Comparison of ENCODE assay signal across 21 cellular contexts in genomic region chr1:113247805-113248204, GRCh38.
"Had no signal": no experiment of that assay in that cellular context is flagged by ENCODE, and none has a peak within 500 bp of the region (broad histone marks: within the 10 kb centered on the region; RNA-seq: fewer than 3 reads in every experiment).

No MANE protein-coding gene starts in this region.

- H3K9me3 ChIP-seq: gastroesophageal sphincter, neutrophil, upper lobe of right lung had no signal

- H3K36me3 ChIP-seq: gastroesophageal sphincter, neutrophil, upper lobe of right lung had no signal

- H3K4me3 Mint-ChIP-seq: activated naive CD8-positive, alpha-beta T cell treated with anti-CD3 and anti-CD28 coated beads for 36 hours; activated T-helper 1 cell treated with anti-CD3 and anti-CD28 coated beads, Interleukin-12 subunit alpha, Interleukin-12 subunit beta, Interleukin-2, Interleukin-4 antibody, amounts not matched to agents 30 ng/mL and 10 ng/mL and 1 ng/mL, durations not matched to agents 14 hours and 24 hours and 36 hours; brain; central memory CD8-positive, alpha-beta T cell; naive B cell; stimulated activated effector memory CD8-positive, alpha-beta T cell treated with anti-CD3 and anti-CD28 coated beads, Interleukin-12 subunit alpha, Interleukin-12 subunit beta, amount 100 ng/mL, for 72 hours had no signal

- DNase-seq: activated CD4-positive, alpha-beta T cell treated with anti-CD3 and anti-CD28 coated beads, Interleukin-2, amount 50 U/mL, for 1 hour; activated CD8-positive, alpha-beta memory T cell treated with anti-CD3 and anti-CD28 coated beads for 24 hours; activated naive CD8-positive, alpha-beta T cell treated with anti-CD3 and anti-CD28 coated beads for 36 hours; amygdala; cortex of kidney; effector CD4-positive, alpha-beta T cell; midbrain; naive B cell; retina; substantia nigra; SW 1271; upper lobe of right lung had no signal

- H3K36me3 Mint-ChIP-seq: activated naive CD8-positive, alpha-beta T cell treated with anti-CD3 and anti-CD28 coated beads for 36 hours; brain; naive B cell; stimulated activated effector memory CD8-positive, alpha-beta T cell treated with anti-CD3 and anti-CD28 coated beads, Interleukin-12 subunit alpha, Interleukin-12 subunit beta, amount 100 ng/mL, for 72 hours had no signal

- H3K27me3 ChIP-seq: gastroesophageal sphincter, neutrophil, upper lobe of right lung had no signal

- H3K9me3 Mint-ChIP-seq: activated naive CD8-positive, alpha-beta T cell treated with anti-CD3 and anti-CD28 coated beads for 36 hours; activated T-helper 1 cell treated with anti-CD3 and anti-CD28 coated beads, Interleukin-12 subunit alpha, Interleukin-12 subunit beta, Interleukin-2, Interleukin-4 antibody, amounts not matched to agents 30 ng/mL and 10 ng/mL and 1 ng/mL, durations not matched to agents 14 hours and 24 hours and 36 hours; central memory CD8-positive, alpha-beta T cell; stimulated activated effector memory CD8-positive, alpha-beta T cell treated with anti-CD3 and anti-CD28 coated beads, Interleukin-12 subunit alpha, Interleukin-12 subunit beta, amount 100 ng/mL, for 72 hours had no signal

- H3K4me1 ChIP-seq: gastroesophageal sphincter, upper lobe of right lung had no signal

- FAIRE-seq: endothelial cell of umbilical vein, TTC549 had no signal

- H3K27ac ChIP-seq: gastroesophageal sphincter, neutrophil, upper lobe of right lung had no signal

- H3K4me3 ChIP-seq: gastroesophageal sphincter, lung, upper lobe of right lung had no signal

- ATAC-seq: gastroesophageal sphincter; stimulated activated effector memory CD8-positive, alpha-beta T cell treated with anti-CD3 and anti-CD28 coated beads, Interleukin-12 subunit alpha, Interleukin-12 subunit beta, amount 100 ng/mL, for 72 hours had no signal

- H3K27ac Mint-ChIP-seq: activated naive CD8-positive, alpha-beta T cell treated with anti-CD3 and anti-CD28 coated beads for 36 hours; activated T-helper 1 cell treated with anti-CD3 and anti-CD28 coated beads, Interleukin-12 subunit alpha, Interleukin-12 subunit beta, Interleukin-2, Interleukin-4 antibody, amounts not matched to agents 30 ng/mL and 10 ng/mL and 1 ng/mL, durations not matched to agents 14 hours and 24 hours and 36 hours; brain; naive B cell; stimulated activated effector memory CD8-positive, alpha-beta T cell treated with anti-CD3 and anti-CD28 coated beads, Interleukin-12 subunit alpha, Interleukin-12 subunit beta, amount 100 ng/mL, for 72 hours had no signal

- H3K4me1 Mint-ChIP-seq: central memory CD8-positive, alpha-beta T cell; naive B cell; stimulated activated effector memory CD8-positive, alpha-beta T cell treated with anti-CD3 and anti-CD28 coated beads, Interleukin-12 subunit alpha, Interleukin-12 subunit beta, amount 100 ng/mL, for 72 hours had no signal
